In the genomic region with DNA sequence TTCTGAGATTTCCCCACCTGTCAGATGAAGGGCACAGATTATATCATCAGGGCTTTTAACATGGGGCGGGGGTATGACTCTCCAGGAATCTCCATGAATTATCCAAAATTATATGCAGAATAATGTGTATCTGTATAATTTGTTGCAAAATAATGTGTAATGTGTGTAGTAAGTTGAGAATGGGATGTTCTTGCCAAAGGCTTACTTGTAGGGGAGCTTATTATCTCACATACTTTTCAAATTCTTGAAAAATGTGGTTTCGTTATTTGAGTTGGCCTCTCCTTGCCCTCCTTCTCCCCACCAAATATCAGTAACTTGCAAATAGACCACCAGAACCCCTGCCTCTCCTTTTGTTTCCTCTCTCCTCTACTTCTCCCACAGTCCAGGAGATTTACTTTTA, we compare ENCODE assay signal across 19 cellular contexts. TPM values are rescaled to one million over a fixed set of nuclear protein-coding genes. Genes with fewer than 3 reads are reported as not detected.
DNase-seq lines count a peak whose midpoint lies in the region; ATAC-seq, FAIRE-seq and TF ChIP-seq lines count a peak whose summit lies in the region.
"Had no signal": no experiment of that assay in that cellular context is flagged by ENCODE, and none has a peak within 500 bp of the region (broad histone marks: within the 10 kb centered on the region; RNA-seq: fewer than 3 reads in every experiment).

No MANE protein-coding gene starts in this region.

- H2BK12ac ChIP-seq in H9 (ENCODE audit: insufficient read length, low read depth, low read length): no peak overlapping the region

- H3K27ac Mint-ChIP-seq in H9 (peak overlapping the region in 2 of 3 experiments; percentile 12 to 54; a peak in 3 of 7 replicates), astrocyte (ENCODE audit: unreplicated experiment) (no peak overlapping the region)
- H3K27ac Mint-ChIP-seq: B cell; CD4-positive, alpha-beta T cell; HFFc6 had no signal

- ATAC-seq in HG02981 (IDR thresholded peaks at IDR 0.05; ENCODE audit: unreplicated experiment) (no peak), GM19397 (IDR thresholded peaks at IDR 0.05; ENCODE audit: unreplicated experiment) (no peak)
- ATAC-seq: K562 had no signal

- H3K27ac ChIP-seq in H9 (ENCODE audit: insufficient read length, low read depth, low read length) (no peak overlapping the region), astrocyte (ENCODE audit: low read depth, low read length) (no peak overlapping the region)
- H3K27ac ChIP-seq: GM23248 had no signal

- H3K56ac ChIP-seq in H9 (ENCODE audit: insufficient read length, low read depth, low read length): no peak overlapping the region

- no peak overlapping the region for H4K91ac ChIP-seq in H9 (ENCODE audit: insufficient read length, low read depth, low read length)

- no peak overlapping the region for H2AFZ ChIP-seq in H9 (ENCODE audit: low read length)
- H2AFZ ChIP-seq in astrocyte (ENCODE audit: low read depth, low read length): no peak overlapping the region
- H2AFZ ChIP-seq: GM23248 had no signal

- H3K27me3 Mint-ChIP-seq in H9 (ENCODE audit: low read depth) (no peaks in the 10 kb centered on the region), astrocyte (ENCODE audit: low read depth, unreplicated experiment) (no peaks in the 10 kb centered on the region)
- H3K27me3 Mint-ChIP-seq: B cell; CD4-positive, alpha-beta T cell had no signal

- H3K4me3 Mint-ChIP-seq in H9 (peak overlapping the region in 1 of 2 experiments; percentile 19; a peak in 1 of 5 replicates), astrocyte (ENCODE audit: unreplicated experiment) (no peak overlapping the region)
- H3K4me3 Mint-ChIP-seq: B cell; CD4-positive, alpha-beta T cell; HFFc6 had no signal

- WGBS in H9 (ENCODE audit: extremely low coverage, insufficient read length, low lambda C conversion rate): no CpG with 5 or more reads among the region's 2 CpGs

- H3K4me2 ChIP-seq in H9 (ENCODE audit: insufficient read depth, insufficient read length, low read length): no peak overlapping the region
- no peak overlapping the region for H3K4me2 ChIP-seq in astrocyte (ENCODE audit: low read length)

- H3K27me3 ChIP-seq in H9 (ENCODE audit: insufficient read depth, low read length) (no peaks in the 10 kb centered on the region), astrocyte (ENCODE audit: insufficient read depth, low read length) (no peaks in the 10 kb centered on the region)

- peaks cover 5% of the 10 kb centered on the region; the same call in 1 of the 2 replicates for H3K4me1 ChIP-seq in H9 (ENCODE audit: insufficient read depth, low read length)
- H3K4me1 ChIP-seq in astrocyte (ENCODE audit: insufficient read depth, low read length): no peaks in the 10 kb centered on the region

- no peaks in the 10 kb centered on the region for H3K36me3 ChIP-seq in astrocyte (ENCODE audit: insufficient read depth, low read length)

- H2AK5ac ChIP-seq in H9 (ENCODE audit: insufficient read length, low read length): no peak overlapping the region

- TF ChIP-seq CTCF in H9 (conservative IDR thresholded peaks at IDR 0.05): no peak
- TF ChIP-seq CTCF in astrocyte (IDR thresholded peaks at IDR 0.05; ENCODE audit: insufficient read depth, low read depth, low read length): no peak

- peak; percentile 4 for DNase-seq in GM03348 (ENCODE audit: low spot score)
- DNase-seq in H9: no peak
- peak; percentile 14 for DNase-seq in astrocyte (ENCODE audit: low read depth)
- peak; percentile 46 for DNase-seq in iris pigment epithelial cell (ENCODE audit: low read depth)
- no peak for DNase-seq in HTR-8/SVneo (ENCODE audit: insufficient read length, low spot score)
- no peak for DNase-seq in activated effector memory CD4-positive, alpha-beta T cell treated with anti-CD3 and anti-CD28 coated beads, Interleukin-2, amount 50 U/mL, for 16 hours
- DNase-seq: ACHN; C1 segment of cervical spinal cord; Calu3; CD4-positive, alpha-beta T cell; DMS79; GM23248; HCEC 1CT; HFFc6 had no signal

- no peaks in the 10 kb centered on the region; a peak in 1 of 5 replicates for H3K9me3 Mint-ChIP-seq in H9
- H3K9me3 Mint-ChIP-seq in astrocyte (ENCODE audit: unreplicated experiment): peaks cover 4% of the 10 kb centered on the region
- H3K9me3 Mint-ChIP-seq: CD4-positive, alpha-beta T cell; HFFc6 had no signal

- H3K4ac ChIP-seq in H9 (ENCODE audit: low read depth, low read length): no peak overlapping the region

- H3K4me1 Mint-ChIP-seq in H9 (peaks cover 22 to 31% of the 10 kb centered on the region in 2 experiments), astrocyte (ENCODE audit: low read depth, unreplicated experiment) (peaks cover 5% of the 10 kb centered on the region)

- H3K79me2 ChIP-seq in H9 (ENCODE audit: insufficient read depth, low read length) (peaks cover 2% of the 10 kb centered on the region; the same call in 1 of the 2 replicates), astrocyte (ENCODE audit: insufficient read depth, low read length) (peaks cover 85% of the 10 kb centered on the region)

- no peak overlapping the region for H3K4me3 ChIP-seq in astrocyte (ENCODE audit: insufficient read depth, low read depth, low read length)
- H3K4me3 ChIP-seq: GM23248, K562 had no signal

- no peaks in the 10 kb centered on the region for H3K9me3 ChIP-seq in H9 (ENCODE audit: control insufficient read depth, low read depth, low read length)
- no peaks in the 10 kb centered on the region for H3K9me3 ChIP-seq in astrocyte (ENCODE audit: insufficient read depth, low read depth, low read length)

- no peak overlapping the region for H3K18ac ChIP-seq in H9 (ENCODE audit: insufficient read length, low read depth, low read length)

- H3K23me2 ChIP-seq in H9 (ENCODE audit: insufficient read length, low read depth, low read length, poor library complexity, severe bottlenecking): no peaks in the 10 kb centered on the region

- H4K20me1 ChIP-seq in H9 (ENCODE audit: control insufficient read depth, insufficient read depth, insufficient read length): no peaks in the 10 kb centered on the region
- H4K20me1 ChIP-seq in astrocyte (ENCODE audit: insufficient read depth, low read length): peaks cover 52% of the 10 kb centered on the region

- H3K79me1 ChIP-seq in H9 (ENCODE audit: insufficient read depth, low read depth, low read length, poor library complexity, severe bottlenecking): peaks cover 3% of the 10 kb centered on the region

- no peak overlapping the region for H2BK120ac ChIP-seq in H9 (ENCODE audit: low read depth, low read length, poor library complexity, severe bottlenecking)

- H3K9ac ChIP-seq in H9 (ENCODE audit: extremely low read depth, insufficient read length, low read length): no peak overlapping the region
- no peak overlapping the region for H3K9ac ChIP-seq in astrocyte (ENCODE audit: low read length)
- H3K9ac ChIP-seq: GM23248 had no signal

- H2BK5ac ChIP-seq in H9 (ENCODE audit: insufficient read length, low read length): no peak overlapping the region

- H4K8ac ChIP-seq in H9 (replicated peaks; ENCODE audit: insufficient read length, low read depth, low read length): no peak overlapping the region

- H4K5ac ChIP-seq in H9 (ENCODE audit: insufficient read length, low read depth, low read length): no peak overlapping the region

- H3K14ac ChIP-seq in H9 (ENCODE audit: insufficient read depth, low read length): no peak overlapping the region

- no peak overlapping the region for H3T11ph ChIP-seq in H9 (ENCODE audit: low read length)

- H2BK15ac ChIP-seq in H9 (ENCODE audit: low read depth, low read length): no peak overlapping the region

- no peak for FAIRE-seq in astrocyte (lab: Jason Lieb, UNC)
- FAIRE-seq in HTR-8/SVneo (lab: Jason Lieb, UNC): no peak
- FAIRE-seq: GM12891, K562 had no signal

- H3K23ac ChIP-seq in H9 (ENCODE audit: insufficient read length, low read depth, low read length): no peak overlapping the region

- H3K36me3 Mint-ChIP-seq in H9 (ENCODE audit: insufficient read depth in 1 of 3, low read depth in 3 of 3) (peaks cover 0 to 9% (median 0%) of the 10 kb centered on the region in 3 experiments; a peak in 4 of 7 replicates), astrocyte (ENCODE audit: low read depth, unreplicated experiment) (peaks cover 3% of the 10 kb centered on the region)

- no peak overlapping the region for H2BK20ac ChIP-seq in H9 (ENCODE audit: low read depth, low read length, poor library complexity, severe bottlenecking)

RNA-seq across cellular contexts. Expression of a gene that starts 35.6 kb away (rescaled TPM):
- total RNA-seq in H9 (2021) (21.9 and 23.8 TPM in 2 replicates), astrocyte (18.7 and 23.9 TPM in 2 replicates)

RNA-seq across cellular contexts. Expression of a gene that starts 38.1 kb away (rescaled TPM):
- 92.0 and 94.7 TPM in 2 replicates for total RNA-seq in H9 (2021)
- total RNA-seq in astrocyte: 52.3 and 55.7 TPM in 2 replicates

Comparison
In these comparisons a context has a peak if more than half of its experiments do, and no peak if none do; other contexts are left out.
1. DNase-seq: peak in GM03348 (single experiment), astrocyte (single experiment) and iris pigment epithelial cell (single experiment); none in H9 (single experiment), HTR-8/SVneo (single experiment) and activated effector memory CD4-positive, alpha-beta T cell treated with anti-CD3 and anti-CD28 coated beads, Interleukin-2, amount 50 U/mL, for 16 hours (single experiment).